Comparison of ENCODE assay signal across 17 cellular contexts in genomic region chr6:45979311-45979710, GRCh38. TPM values are rescaled to one million over a fixed set of nuclear protein-coding genes. Genes with fewer than 3 reads are reported as not detected.
DNase-seq lines count a peak whose midpoint lies in the region; ATAC-seq and TF ChIP-seq lines count a peak whose summit lies in the region.
"Had no signal": no experiment of that assay in that cellular context is flagged by ENCODE, and none has a peak within 500 bp of the region (broad histone marks: within the 10 kb centered on the region; RNA-seq: fewer than 3 reads in every experiment).

No MANE protein-coding gene starts in this region.

- H3K27me3 ChIP-seq in heart right ventricle = no peaks in the 10 kb centered on the region
- H3K27me3 ChIP-seq in right atrium auricular region = no peaks in the 10 kb centered on the region
- no peaks in the 10 kb centered on the region for H3K27me3 ChIP-seq in gastrocnemius medialis
- H3K27me3 ChIP-seq: BLaER1 had no signal

- in situ Hi-C loops in gastrocnemius medialis (cut with MboI; ENCODE audit: low sequenced_read_pairs in 4 of 4) = no loop called here

- peaks cover 0 to 91% (median 27%) of the 10 kb centered on the region in 9 donors for H3K4me1 ChIP-seq in heart right ventricle
- H3K4me1 ChIP-seq in right atrium auricular region = no peaks in the 10 kb centered on the region
- peaks cover 62 to 84% of the 10 kb centered on the region in 2 donors for H3K4me1 ChIP-seq in gastrocnemius medialis
- H3K4me1 ChIP-seq: BLaER1, HAP-1 had no signal

- ATAC-seq in heart right ventricle (peak in 5 of 8 donors; percentile 32 to 70 (median 48)), gastrocnemius medialis (peak in 1 of 2 donors; percentile 44)
- ATAC-seq: CD8-positive, alpha-beta T cell had no signal

- peaks cover 0 to 50% (median 4%) of the 10 kb centered on the region in 9 donors for H3K36me3 ChIP-seq in heart right ventricle
- no peaks in the 10 kb centered on the region for H3K36me3 ChIP-seq in right atrium auricular region
- no peaks in the 10 kb centered on the region for H3K36me3 ChIP-seq in gastrocnemius medialis
- H3K36me3 ChIP-seq: BLaER1, HAP-1 had no signal

- H3K4me3 ChIP-seq in heart right ventricle = no peak overlapping the region
- no peak overlapping the region for H3K4me3 ChIP-seq in right atrium auricular region
- H3K4me3 ChIP-seq in gastrocnemius medialis = no peak overlapping the region
- H3K4me3 ChIP-seq: BLaER1, HAP-1 had no signal

- TF ChIP-seq CTCF in heart right ventricle (IDR thresholded peaks at IDR 0.05) = no peak
- TF ChIP-seq CTCF in right atrium auricular region (IDR thresholded peaks at IDR 0.05) = no peak
- TF ChIP-seq CTCF in gastrocnemius medialis (IDR thresholded peaks at IDR 0.05 in 4 of 5, conservative IDR thresholded peaks at IDR 0.05 in 1 of 5) = no peak

- 56 to 74% methylated on average over 2 of the region's 2 CpGs for WGBS in heart right ventricle, 2 donors

- H3K9me3 ChIP-seq in heart right ventricle (peaks cover 0 to 11% (median 4%) of the 10 kb centered on the region in 11 donors), right atrium auricular region (peaks cover 0 to 8% of the 10 kb centered on the region in 2 donors), gastrocnemius medialis (no peaks in the 10 kb centered on the region)
- H3K9me3 ChIP-seq: BLaER1, HAP-1 had no signal

- no peak for TF ChIP-seq POLR2A in gastrocnemius medialis (IDR thresholded peaks at IDR 0.05)

- intact Hi-C loops in heart right ventricle (cut with DNase I) = no loop called here
- intact Hi-C loops in gastrocnemius medialis (cut with DNase I; ENCODE audit: low total_unique reads) = no loop called here

- DNase-seq in NCI-H82 (lab: John Stamatoyannopoulos, UW) (peak; percentile 41), NCI-H82 treated with DMSO at 0.1 percent for 48 hours (lab: John Stamatoyannopoulos, UW; ENCODE audit: unreplicated experiment) (no peak), heart right ventricle (no peak), right atrium auricular region (ENCODE audit: low spot score) (no peak), gastrocnemius medialis (no peak), DMS79 (lab: John Stamatoyannopoulos, UW) (no peak)
- DNase-seq: CD4-positive, CD25-positive, alpha-beta regulatory T cell; CD8-positive, alpha-beta T cell; DMS 273 treated with DMSO at 0.1 percent for 48 hours; DMS79 treated with DMSO at 0.1 percent for 48 hours; GOT3; HFFc6 had no signal

- H3K27ac ChIP-seq in heart right ventricle (peak overlapping the region in 8 of 10 donors; percentile 21 to 61 (median 38)), right atrium auricular region (peak overlapping the region in 1 of 2 donors; percentile 28), gastrocnemius medialis (peak overlapping the region; percentile 27 to 62 (median 36))
- H3K27ac ChIP-seq: 22Rv1, BLaER1, C4-2B had no signal

RNA-seq across cellular contexts. Expression of gene CLIC5, which starts 36.3 kb away (rescaled TPM):
- 100 to 1,000 TPM; 263 to 372 (median 332) TPM for total RNA-seq in heart right ventricle
- polyA plus RNA-seq in heart right ventricle = 10 to 100 TPM; 28.1 to 53.6 TPM
- 100 to 1,000 TPM in 1 of 2 donors, 10 to 100 TPM in 1; 99.8 to 114 TPM for total RNA-seq in right atrium auricular region
- total RNA-seq in gastrocnemius medialis = 10 to 100 TPM; 78.6 to 97.0 (median 91.7) TPM
- total RNA-seq: HFFc6 had no signal
- polyA plus RNA-seq: AG04450 had no signal
